In genomic region chr11:96778272-96778671, GRCh38 we compare ENCODE assay signal across 23 cellular contexts.
DNase-seq lines count a peak whose midpoint lies in the region; ATAC-seq and TF ChIP-seq lines count a peak whose summit lies in the region.
"Had no signal": no experiment of that assay in that cellular context is flagged by ENCODE, and none has a peak within 500 bp of the region (broad histone marks: within the 10 kb centered on the region; RNA-seq: fewer than 3 reads in every experiment).

No MANE protein-coding gene starts in this region.

- peaks cover 28% of the 10 kb centered on the region for H3K9me3 Mint-ChIP-seq in endodermal cell
- peaks cover 15% of the 10 kb centered on the region for H3K9me3 Mint-ChIP-seq in stimulated activated effector memory CD8-positive, alpha-beta T cell treated with anti-CD3 and anti-CD28 coated beads, Interleukin-12 subunit alpha, Interleukin-12 subunit beta, amount 100 ng/mL, for 72 hours
- H3K9me3 Mint-ChIP-seq: HFFc6 had no signal

- no peak overlapping the region for H3K27ac Mint-ChIP-seq in endodermal cell
- no peak overlapping the region for H3K27ac Mint-ChIP-seq in stimulated activated effector memory CD8-positive, alpha-beta T cell treated with anti-CD3 and anti-CD28 coated beads, Interleukin-12 subunit alpha, Interleukin-12 subunit beta, amount 100 ng/mL, for 72 hours
- H3K27ac Mint-ChIP-seq: CD14-positive monocyte; CD4-positive, alpha-beta T cell; CD8-positive, alpha-beta memory T cell; HFFc6 had no signal

- H3K27me3 ChIP-seq in NT2/D1 (ENCODE audit: insufficient read depth, insufficient read length) (no peaks in the 10 kb centered on the region), endodermal cell (ENCODE audit: control insufficient read depth, insufficient read depth, low read length, poor library complexity, severe bottlenecking) (no peaks in the 10 kb centered on the region), trophoblast cell (ENCODE audit: insufficient read depth, low read length) (no peaks in the 10 kb centered on the region)
- H3K27me3 ChIP-seq: BE2C; BLaER1 treated with 17β-estradiol and CSF1 and Interleukin-3, amounts not matched to agents 10 nM and 100 nM had no signal

- DNase-seq in ELF-1 (ENCODE audit: low read depth, low spot score) (peak; percentile 57), NT2/D1 (ENCODE audit: low read depth, low spot score) (peak; percentile 2), endodermal cell (no peak), trophoblast cell (no peak), NCI-H526 treated with DMSO at 0.1 percent for 48 hours (lab: John Stamatoyannopoulos, UW) (no peak), kidney tubule cell (ENCODE audit: low spot score) (no peak)
- DNase-seq in stimulated activated effector memory CD8-positive, alpha-beta T cell treated with anti-CD3 and anti-CD28 coated beads, Interleukin-12 subunit alpha, Interleukin-12 subunit beta, amount 100 ng/mL, for 72 hours (ENCODE audit: low spot score in 2 of 2): no peak
- DNase-seq: 8988T; ACHN; AML-193; BE2C; CD4-positive, alpha-beta T cell; CD8-positive, alpha-beta memory T cell; DMS153; DND-41; GDM1; GM23248; HFFc6 had no signal

- no peaks in the 10 kb centered on the region for H3K79me1 ChIP-seq in trophoblast cell (ENCODE audit: low read length)

- H3K18ac ChIP-seq in trophoblast cell (ENCODE audit: low read length): no peak overlapping the region

- no peak overlapping the region for H3K9ac ChIP-seq in NT2/D1 (ENCODE audit: insufficient read length, low read depth)
- no peak overlapping the region for H3K9ac ChIP-seq in endodermal cell (ENCODE audit: extremely low read depth, low read length, poor library complexity, severe bottlenecking)
- H3K9ac ChIP-seq in trophoblast cell (ENCODE audit: low read length): no peak overlapping the region
- H3K9ac ChIP-seq: BLaER1 treated with 17β-estradiol and CSF1 and Interleukin-3, amounts not matched to agents 10 nM and 100 nM; GM23248 had no signal

- TF ChIP-seq CTCF in endodermal cell (conservative IDR thresholded peaks at IDR 0.05): no peak

- no peak overlapping the region for H4K12ac ChIP-seq in trophoblast cell (ENCODE audit: low read depth, low read length)

- H2AK5ac ChIP-seq in trophoblast cell (ENCODE audit: low read length): no peak overlapping the region

- no peak for ATAC-seq in stimulated activated effector memory CD8-positive, alpha-beta T cell treated with anti-CD3 and anti-CD28 coated beads, Interleukin-12 subunit alpha, Interleukin-12 subunit beta, amount 100 ng/mL, for 72 hours
- ATAC-seq: A549, GM12878 had no signal

- no peak overlapping the region for H3K23ac ChIP-seq in trophoblast cell (ENCODE audit: low read length)

- no peak overlapping the region for H4K8ac ChIP-seq in trophoblast cell (ENCODE audit: low read depth, low read length)

- peaks cover 9% of the 10 kb centered on the region for H3K36me3 Mint-ChIP-seq in endodermal cell (ENCODE audit: low read depth)
- no peaks in the 10 kb centered on the region for H3K36me3 Mint-ChIP-seq in stimulated activated effector memory CD8-positive, alpha-beta T cell treated with anti-CD3 and anti-CD28 coated beads, Interleukin-12 subunit alpha, Interleukin-12 subunit beta, amount 100 ng/mL, for 72 hours
- H3K36me3 Mint-ChIP-seq: CD14-positive monocyte; CD8-positive, alpha-beta memory T cell had no signal

- no peak overlapping the region for H4K91ac ChIP-seq in trophoblast cell (ENCODE audit: low read depth, low read length)

- no peaks in the 10 kb centered on the region for H3K4me1 ChIP-seq in NT2/D1 (ENCODE audit: insufficient read depth, insufficient read length)
- H3K4me1 ChIP-seq in endodermal cell (ENCODE audit: control insufficient read depth, insufficient read depth, low read length): no peaks in the 10 kb centered on the region
- peaks cover 0 to 2% of the 10 kb centered on the region in 2 experiments for H3K4me1 ChIP-seq in trophoblast cell (ENCODE audit: control insufficient read depth in 1 of 2, insufficient read depth in 2 of 2, low read length in 2 of 2)
- H3K4me1 ChIP-seq: A549; BE2C; BLaER1 treated with 17β-estradiol and CSF1 and Interleukin-3, amounts not matched to agents 10 nM and 100 nM; HAP-1 had no signal

- no peak overlapping the region for H3K27ac ChIP-seq in endodermal cell (ENCODE audit: low read depth, low read length)
- H3K27ac ChIP-seq in trophoblast cell (ENCODE audit: low read depth, low read length): peak overlapping the region; percentile 90
- H3K27ac ChIP-seq: A549; BLaER1 treated with 17β-estradiol and CSF1 and Interleukin-3, amounts not matched to agents 10 nM and 100 nM; GM23248 had no signal

- peaks cover 2% of the 10 kb centered on the region for H3K4me1 Mint-ChIP-seq in endodermal cell
- H3K4me1 Mint-ChIP-seq in stimulated activated effector memory CD8-positive, alpha-beta T cell treated with anti-CD3 and anti-CD28 coated beads, Interleukin-12 subunit alpha, Interleukin-12 subunit beta, amount 100 ng/mL, for 72 hours: no peaks in the 10 kb centered on the region
- H3K4me1 Mint-ChIP-seq: CD14-positive monocyte; CD8-positive, alpha-beta memory T cell had no signal

- no peak overlapping the region for H3K4ac ChIP-seq in trophoblast cell (ENCODE audit: low read depth, low read length)

- H2AFZ ChIP-seq in trophoblast cell (ENCODE audit: insufficient read depth, low read length, poor library complexity): no peak overlapping the region
- H2AFZ ChIP-seq: GM23248 had no signal

- no peak overlapping the region for H2BK12ac ChIP-seq in trophoblast cell (ENCODE audit: low read length)

- H3K9me3 ChIP-seq in NT2/D1 (ENCODE audit: insufficient read depth, low read length) (no peaks in the 10 kb centered on the region), endodermal cell (ENCODE audit: control insufficient read depth, low read length) (peaks cover 19% of the 10 kb centered on the region), trophoblast cell (ENCODE audit: insufficient read depth, low read depth, low read length) (no peaks in the 10 kb centered on the region)
- H3K9me3 ChIP-seq: A549; BE2C; BLaER1 treated with 17β-estradiol and CSF1 and Interleukin-3, amounts not matched to agents 10 nM and 100 nM; HAP-1 had no signal

- H3K4me3 ChIP-seq in NT2/D1 (ENCODE audit: insufficient read length, low read depth): no peak overlapping the region
- H3K4me3 ChIP-seq in endodermal cell (ENCODE audit: low read length): peak overlapping the region; percentile 68
- H3K4me3 ChIP-seq in trophoblast cell (ENCODE audit: low read depth, low read length): no peak overlapping the region
- H3K4me3 ChIP-seq: A549; BLaER1 treated with 17β-estradiol and CSF1 and Interleukin-3, amounts not matched to agents 10 nM and 100 nM; GM12878; GM23248; HAP-1 had no signal

- no peak overlapping the region for H3K4me2 ChIP-seq in trophoblast cell (ENCODE audit: low read length)
- H3K4me2 ChIP-seq: A549; BLaER1 treated with 17β-estradiol and CSF1 and Interleukin-3, amounts not matched to agents 10 nM and 100 nM had no signal

- H3K36me3 ChIP-seq in NT2/D1 (ENCODE audit: insufficient read depth, insufficient read length, low read length) (no peaks in the 10 kb centered on the region), endodermal cell (ENCODE audit: control insufficient read depth, insufficient read depth, low read length) (peaks cover 3% of the 10 kb centered on the region), trophoblast cell (ENCODE audit: control insufficient read depth in 1 of 2, insufficient read depth in 2 of 2, low read length in 2 of 2) (no peaks in the 10 kb centered on the region)
- H3K36me3 ChIP-seq: BE2C; BLaER1 treated with 17β-estradiol and CSF1 and Interleukin-3, amounts not matched to agents 10 nM and 100 nM; HAP-1 had no signal

- no peak overlapping the region for H3K4me3 Mint-ChIP-seq in endodermal cell
- no peak overlapping the region for H3K4me3 Mint-ChIP-seq in stimulated activated effector memory CD8-positive, alpha-beta T cell treated with anti-CD3 and anti-CD28 coated beads, Interleukin-12 subunit alpha, Interleukin-12 subunit beta, amount 100 ng/mL, for 72 hours
- H3K4me3 Mint-ChIP-seq: CD14-positive monocyte; CD4-positive, alpha-beta T cell; CD8-positive, alpha-beta memory T cell; HFFc6 had no signal

- H2BK120ac ChIP-seq in trophoblast cell (ENCODE audit: insufficient read depth, low read length, poor library complexity): no peak overlapping the region

- no peaks in the 10 kb centered on the region for H3K27me3 Mint-ChIP-seq in endodermal cell (ENCODE audit: insufficient read depth)
- H3K27me3 Mint-ChIP-seq: CD4-positive, alpha-beta T cell; CD8-positive, alpha-beta memory T cell had no signal

- no peaks in the 10 kb centered on the region for H3K79me2 ChIP-seq in trophoblast cell (ENCODE audit: control insufficient read depth, insufficient read depth, low read length, poor library complexity)

- no peak overlapping the region for H3K14ac ChIP-seq in trophoblast cell (ENCODE audit: low read length)

- no peak overlapping the region for H2BK5ac ChIP-seq in trophoblast cell (ENCODE audit: low read depth, low read length, poor library complexity)

Comparison
In these comparisons a context has a peak if more than half of its experiments do, and no peak if none do; other contexts are left out.
1. DNase-seq: peak in ELF-1 (single experiment) and NT2/D1 (single experiment); none in endodermal cell (single experiment), trophoblast cell (0 of 2), stimulated activated effector memory CD8-positive, alpha-beta T cell treated with anti-CD3 and anti-CD28 coated beads, Interleukin-12 subunit alpha, Interleukin-12 subunit beta, amount 100 ng/mL, for 72 hours (0 of 2), NCI-H526 treated with DMSO at 0.1 percent for 48 hours (single experiment) and kidney tubule cell (single experiment).